9 cellular contexts compared by ENCODE assay signal in the genomic region with DNA sequence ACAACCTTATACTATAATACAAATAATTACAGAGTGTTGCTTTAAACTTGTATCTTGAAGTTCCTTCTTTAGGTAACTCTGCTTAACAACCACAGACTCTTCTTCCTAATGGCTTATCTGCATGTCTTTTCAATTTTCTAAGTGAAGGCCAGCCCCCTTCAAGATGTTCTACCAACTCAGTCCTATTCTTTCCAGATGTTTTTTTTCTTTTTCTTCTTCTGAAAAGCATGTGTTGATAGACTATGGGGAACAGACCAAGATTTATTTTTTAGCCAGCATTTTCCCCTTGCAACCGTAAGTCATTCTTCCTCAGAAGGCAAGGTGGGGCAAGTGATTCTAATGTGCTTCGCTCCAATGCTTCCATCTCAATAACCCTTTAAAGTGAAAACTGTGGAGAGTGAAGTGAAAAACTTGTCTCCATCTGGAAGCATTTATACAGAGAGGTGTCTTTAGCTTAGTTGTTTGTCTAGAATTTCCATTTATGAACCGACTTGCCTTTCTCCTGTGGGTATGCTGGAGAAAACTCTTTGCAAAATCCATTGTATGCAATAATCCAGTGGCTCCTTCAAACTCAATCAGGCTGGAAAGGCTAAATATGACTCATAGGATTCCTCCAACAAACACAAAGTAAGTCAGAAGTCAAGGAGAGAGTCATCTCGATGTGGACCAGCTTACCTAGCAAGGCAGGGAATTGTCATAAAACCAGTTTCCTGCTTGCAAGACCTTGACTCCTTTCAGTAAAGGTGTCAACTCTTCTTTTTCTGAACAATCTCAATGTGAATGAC.
DNase-seq lines count a peak whose midpoint lies in the region; FAIRE-seq and TF ChIP-seq lines count a peak whose summit lies in the region.
"Had no signal": no experiment of that assay in that cellular context is flagged by ENCODE, and none has a peak within 500 bp of the region (broad histone marks: within the 10 kb centered on the region; RNA-seq: fewer than 3 reads in every experiment).

No MANE protein-coding gene starts in this region.

- no peak overlapping the region for H3K23ac ChIP-seq in H9 (ENCODE audit: insufficient read length, low read depth, low read length)

- H3K27me3 Mint-ChIP-seq in activated naive CD4-positive, alpha-beta T cell treated with anti-CD3 and anti-CD28 coated beads, Interleukin-2, amount 50 U/mL, for 24 hours: no peaks in the 10 kb centered on the region
- no peaks in the 10 kb centered on the region for H3K27me3 Mint-ChIP-seq in H9 (ENCODE audit: low read depth)

- H2BK5ac ChIP-seq in H9 (ENCODE audit: insufficient read length, low read length): no peak overlapping the region

- no peak overlapping the region for H3K18ac ChIP-seq in H9 (ENCODE audit: insufficient read length, low read depth, low read length)

- H3K14ac ChIP-seq in H9 (ENCODE audit: insufficient read depth, low read length): no peak overlapping the region

- no peak overlapping the region for H3K4ac ChIP-seq in H9 (ENCODE audit: low read depth, low read length)

- no peak overlapping the region for H4K91ac ChIP-seq in H9 (ENCODE audit: insufficient read length, low read depth, low read length)

- no peak overlapping the region for H3T11ph ChIP-seq in H9 (ENCODE audit: low read length)

- TF ChIP-seq CTCF in kidney epithelial cell (IDR thresholded peaks at IDR 0.05; ENCODE audit: insufficient read depth, low read length, poor library complexity, severe bottlenecking) (no peak), H9 (conservative IDR thresholded peaks at IDR 0.05) (no peak)

- H3K79me2 ChIP-seq in H9 (ENCODE audit: insufficient read depth, low read length): no peaks in the 10 kb centered on the region

- no peak overlapping the region for H3K56ac ChIP-seq in H9 (ENCODE audit: insufficient read length, low read depth, low read length)

- H4K5ac ChIP-seq in H9 (ENCODE audit: insufficient read length, low read depth, low read length): no peak overlapping the region

- H2BK20ac ChIP-seq in H9 (ENCODE audit: low read depth, low read length, poor library complexity, severe bottlenecking): no peak overlapping the region

- no peak for FAIRE-seq in urothelium cell line (lab: Jason Lieb, UNC)

- no peaks in the 10 kb centered on the region for H3K27me3 ChIP-seq in kidney epithelial cell (ENCODE audit: control insufficient read depth, insufficient read depth, low read length)
- no peaks in the 10 kb centered on the region for H3K27me3 ChIP-seq in H9 (ENCODE audit: insufficient read depth, low read length)

- no peak overlapping the region for H2BK12ac ChIP-seq in H9 (ENCODE audit: insufficient read length, low read depth, low read length)

- H3K9me3 ChIP-seq in H9 (ENCODE audit: control insufficient read depth, low read depth, low read length): no peaks in the 10 kb centered on the region

- H2AFZ ChIP-seq in H9 (ENCODE audit: low read length): no peak overlapping the region

- WGBS in H9 (ENCODE audit: extremely low coverage, insufficient read length, low lambda C conversion rate): no CpG with 5 or more reads among the region's 4 CpGs

- H3K36me3 Mint-ChIP-seq in activated naive CD4-positive, alpha-beta T cell treated with anti-CD3 and anti-CD28 coated beads, Interleukin-2, amount 50 U/mL, for 24 hours: peaks cover 21% of the 10 kb centered on the region
- H3K36me3 Mint-ChIP-seq in H9 (ENCODE audit: insufficient read depth in 1 of 3, low read depth in 3 of 3): no peaks in the 10 kb centered on the region

- H2AK5ac ChIP-seq in H9 (ENCODE audit: insufficient read length, low read length): no peak overlapping the region

- no peak for DNase-seq in activated naive CD4-positive, alpha-beta T cell (lab: John Stamatoyannopoulos, UW)
- DNase-seq in amniotic epithelial cell (ENCODE audit: low read depth) (peak; percentile 83), kidney epithelial cell (ENCODE audit: low read depth) (peak; percentile 84), urothelium cell line (ENCODE audit: low spot score) (peak; percentile 51), occipital lobe (lab: John Stamatoyannopoulos, UW) (no peak), H9 (no peak), Ammon's horn (ENCODE audit: low spot score) (no peak)
- DNase-seq: DMS 273 treated with DMSO at 0.1 percent for 48 hours had no signal

- H4K8ac ChIP-seq in H9 (replicated peaks; ENCODE audit: insufficient read length, low read depth, low read length): no peak overlapping the region

- H3K4me2 ChIP-seq in H9 (ENCODE audit: insufficient read depth, insufficient read length, low read length): no peak overlapping the region

- H4K20me1 ChIP-seq in H9 (ENCODE audit: control insufficient read depth, insufficient read depth, insufficient read length): no peaks in the 10 kb centered on the region

- H3K23me2 ChIP-seq in H9 (ENCODE audit: insufficient read length, low read depth, low read length, poor library complexity, severe bottlenecking): no peaks in the 10 kb centered on the region

- H3K36me3 ChIP-seq in kidney epithelial cell (ENCODE audit: control insufficient read depth, insufficient read depth, low read length): no peaks in the 10 kb centered on the region

- H3K9ac ChIP-seq in H9 (ENCODE audit: extremely low read depth, insufficient read length, low read length): no peak overlapping the region

- no peak overlapping the region for H3K27ac ChIP-seq in H9 (ENCODE audit: insufficient read length, low read depth, low read length)

- no peaks in the 10 kb centered on the region; the same call in 1 of the 2 replicates for H3K4me1 ChIP-seq in H9 (ENCODE audit: insufficient read depth, low read length)

- peak overlapping the region; percentile 94 for H3K27ac Mint-ChIP-seq in activated naive CD4-positive, alpha-beta T cell treated with anti-CD3 and anti-CD28 coated beads, Interleukin-2, amount 50 U/mL, for 24 hours
- H3K27ac Mint-ChIP-seq in H9: peak overlapping the region in 1 of 3 experiments; percentile 23; a peak in 1 of 7 replicates

- H3K4me3 Mint-ChIP-seq in activated naive CD4-positive, alpha-beta T cell treated with anti-CD3 and anti-CD28 coated beads, Interleukin-2, amount 50 U/mL, for 24 hours: peak overlapping the region; percentile 77
- no peak overlapping the region for H3K4me3 Mint-ChIP-seq in H9

- no peak overlapping the region for H2BK120ac ChIP-seq in H9 (ENCODE audit: low read depth, low read length, poor library complexity, severe bottlenecking)

- no peaks in the 10 kb centered on the region for H3K79me1 ChIP-seq in H9 (ENCODE audit: insufficient read depth, low read depth, low read length, poor library complexity, severe bottlenecking)

- H3K9me3 Mint-ChIP-seq in activated naive CD4-positive, alpha-beta T cell treated with anti-CD3 and anti-CD28 coated beads, Interleukin-2, amount 50 U/mL, for 24 hours: peaks cover 8% of the 10 kb centered on the region
- no peaks in the 10 kb centered on the region for H3K9me3 Mint-ChIP-seq in H9

- H3K4me3 ChIP-seq in kidney epithelial cell (ENCODE audit: low read depth, low read length): no peak overlapping the region

- peaks cover 95% of the 10 kb centered on the region for H3K4me1 Mint-ChIP-seq in activated naive CD4-positive, alpha-beta T cell treated with anti-CD3 and anti-CD28 coated beads, Interleukin-2, amount 50 U/mL, for 24 hours
- peaks cover 12 to 19% of the 10 kb centered on the region in 2 experiments for H3K4me1 Mint-ChIP-seq in H9

- no peak overlapping the region for H2BK15ac ChIP-seq in H9 (ENCODE audit: low read depth, low read length)

Comparison
In these comparisons a context has a peak if more than half of its experiments do, and no peak if none do; other contexts are left out.
1. DNase-seq: peak in amniotic epithelial cell (single experiment), kidney epithelial cell (single experiment) and urothelium cell line (single experiment); none in activated naive CD4-positive, alpha-beta T cell (0 of 4), occipital lobe (single experiment), H9 (single experiment) and Ammon's horn (single experiment).